ENCODE assay signal across 22 cellular contexts in the genomic region with DNA sequence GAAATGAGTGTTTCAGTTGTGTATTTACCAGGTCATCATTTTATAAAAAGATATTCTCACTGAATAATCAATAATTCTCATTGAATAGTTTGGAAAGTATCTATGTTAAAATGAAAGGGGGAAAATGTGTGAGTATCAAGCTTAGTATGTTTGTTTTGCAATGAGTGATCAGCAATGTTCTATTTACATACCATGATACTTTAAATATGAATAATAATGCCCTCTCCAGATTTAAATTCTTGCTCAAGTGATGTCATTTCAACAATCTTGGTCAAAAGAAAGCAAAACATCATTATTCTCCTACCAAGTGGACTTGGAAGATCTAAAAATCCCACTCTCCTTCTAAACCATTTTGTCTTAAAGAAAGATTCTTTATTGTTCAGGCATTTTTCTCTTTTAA.
"Had no signal": no experiment of that assay in that cellular context is flagged by ENCODE, and none has a peak within 500 bp of the region (broad histone marks: within the 10 kb centered on the region; RNA-seq: fewer than 3 reads in every experiment).

No MANE protein-coding gene starts in this region.

- H3K27ac ChIP-seq: esophagus squamous epithelium, hepatocyte, neutrophil, psoas muscle, right atrium auricular region had no signal

- H3K36me3 ChIP-seq: esophagus squamous epithelium, neutrophil, pancreas, right atrium auricular region, upper lobe of left lung had no signal

- H3K27me3 Mint-ChIP-seq: activated CD4-positive, alpha-beta memory T cell treated with anti-CD3 and anti-CD28 coated beads, Interleukin-2, amount 10 ng/mL, durations not matched to agents 7 days and 5 days; activated naive CD4-positive, alpha-beta T cell treated with anti-CD3 and anti-CD28 coated beads, Interleukin-2, amount 50 U/mL, for 24 hours; brain; effector memory CD8-positive, alpha-beta T cell; memory B cell had no signal

- H3K4me3 Mint-ChIP-seq: activated CD4-positive, alpha-beta memory T cell treated with anti-CD3 and anti-CD28 coated beads, Interleukin-2, amount 10 ng/mL, durations not matched to agents 7 days and 5 days; activated naive CD4-positive, alpha-beta T cell treated with anti-CD3 and anti-CD28 coated beads, Interleukin-2, amount 50 U/mL, for 24 hours; brain; effector memory CD8-positive, alpha-beta T cell; memory B cell; nephron had no signal

- H3K4me2 ChIP-seq: hepatocyte had no signal

- H3K4me1 ChIP-seq: esophagus squamous epithelium, psoas muscle, right atrium auricular region, upper lobe of left lung had no signal

- H3K9me3 Mint-ChIP-seq: activated CD4-positive, alpha-beta memory T cell treated with anti-CD3 and anti-CD28 coated beads, Interleukin-2, amount 10 ng/mL, durations not matched to agents 7 days and 5 days; activated naive CD4-positive, alpha-beta T cell treated with anti-CD3 and anti-CD28 coated beads, Interleukin-2, amount 50 U/mL, for 24 hours; nephron had no signal

- H3K36me3 Mint-ChIP-seq: activated naive CD4-positive, alpha-beta T cell treated with anti-CD3 and anti-CD28 coated beads, Interleukin-2, amount 50 U/mL, for 24 hours; brain; memory B cell had no signal

- H3K4me3 ChIP-seq: esophagus squamous epithelium, hepatocyte, pancreas, psoas muscle, right atrium auricular region, upper lobe of left lung had no signal

- ATAC-seq: effector memory CD8-positive, alpha-beta T cell; psoas muscle; stimulated activated naive CD8-positive, alpha-beta T cell treated with anti-CD3 and anti-CD28 coated beads, Interleukin-15, Interleukin-2, amounts not matched to agents 100 U/mL and 50 U/mL, for 24 hours had no signal

- H3K9me3 ChIP-seq: esophagus squamous epithelium, neutrophil, pancreas, psoas muscle, right atrium auricular region, upper lobe of left lung had no signal

- H3K27me3 ChIP-seq: esophagus squamous epithelium, hepatocyte, neutrophil, pancreas, right atrium auricular region, upper lobe of left lung had no signal

- H3K27ac Mint-ChIP-seq: activated CD4-positive, alpha-beta memory T cell treated with anti-CD3 and anti-CD28 coated beads, Interleukin-2, amount 10 ng/mL, durations not matched to agents 7 days and 5 days; activated naive CD4-positive, alpha-beta T cell treated with anti-CD3 and anti-CD28 coated beads, Interleukin-2, amount 50 U/mL, for 24 hours; brain; effector memory CD8-positive, alpha-beta T cell; memory B cell; nephron had no signal

- H3K4me1 Mint-ChIP-seq: activated CD4-positive, alpha-beta memory T cell treated with anti-CD3 and anti-CD28 coated beads, Interleukin-2, amount 10 ng/mL, durations not matched to agents 7 days and 5 days; activated naive CD4-positive, alpha-beta T cell treated with anti-CD3 and anti-CD28 coated beads, Interleukin-2, amount 50 U/mL, for 24 hours; brain; memory B cell; nephron had no signal

- H3K79me2 ChIP-seq: hepatocyte had no signal

- H2AFZ ChIP-seq: hepatocyte had no signal

- DNase-seq: activated CD4-positive, alpha-beta memory T cell treated with anti-CD3 and anti-CD28 coated beads, Interleukin-2, amount 10 ng/mL, durations not matched to agents 7 days and 5 days; activated CD4-positive, alpha-beta T cell treated with anti-CD3 and anti-CD28 coated beads for 48 hours; activated gamma-delta T cell treated with Interleukin-2 at 50 U/mL for 16 hours; aorta; caudate nucleus; effector memory CD8-positive, alpha-beta T cell; esophagus squamous epithelium; foreskin melanocyte; psoas muscle; stimulated activated CD4-positive, alpha-beta T cell treated with anti-CD3 and anti-CD28 coated beads, Interleukin-12 subunit alpha, Interleukin-12 subunit beta, amount 100 ng/mL, for 4 hours; stimulated activated CD4-positive, alpha-beta T cell treated with anti-CD3 and anti-CD28 coated beads, Interleukin-4, amount 100 ng/mL, for 4 hours; stimulated activated naive CD8-positive, alpha-beta T cell treated with anti-CD3 and anti-CD28 coated beads, Interleukin-15, Interleukin-2, amounts not matched to agents 100 U/mL and 50 U/mL, for 24 hours had no signal

- FAIRE-seq: endothelial cell of umbilical vein, pancreas had no signal
